In genomic region chr3:138949002-138949418, GRCh38 we compare ENCODE assay signal across 21 cellular contexts. TPM values are rescaled to one million over a fixed set of nuclear protein-coding genes. Genes with fewer than 3 reads are reported as not detected.
DNase-seq lines count a peak whose midpoint lies in the region; ATAC-seq, FAIRE-seq and TF ChIP-seq lines count a peak whose summit lies in the region.
"Had no signal": no experiment of that assay in that cellular context is flagged by ENCODE, and none has a peak within 500 bp of the region (broad histone marks: within the 10 kb centered on the region; RNA-seq: fewer than 3 reads in every experiment).

No MANE protein-coding gene starts in this region.

- TF ChIP-seq CTCF in astrocyte (IDR thresholded peaks at IDR 0.05; ENCODE audit: insufficient read depth, low read depth, low read length) (no peak), PC-3 (conservative IDR thresholded peaks at IDR 0.05; ENCODE audit: low read depth, low read length) (no peak)

- H3K27me3 ChIP-seq in astrocyte (ENCODE audit: insufficient read depth, low read length) = peaks cover 80% of the 10 kb centered on the region
- no peaks in the 10 kb centered on the region for H3K27me3 ChIP-seq in PC-3 (ENCODE audit: low read length)

- H3K27me3 Mint-ChIP-seq in activated CD8-positive, alpha-beta memory T cell treated with anti-CD3 and anti-CD28 coated beads, Interleukin-2, amount 10 ng/mL, durations not matched to agents 7 days and 5 days = peaks cover 74% of the 10 kb centered on the region
- peaks cover 62% of the 10 kb centered on the region for H3K27me3 Mint-ChIP-seq in astrocyte (ENCODE audit: low read depth, unreplicated experiment)

- BruUV-seq in PC-3 (replicated peaks; lab: Mats Ljungman, UMichigan) = no TSS peak

- CTCF ChIA-PET in activated CD8-positive, alpha-beta memory T cell treated with anti-CD3 and anti-CD28 coated beads, Interleukin-2, amount 10 ng/mL, durations not matched to agents 7 days and 5 days (lab: Charles Lee) = interaction anchor here (5.5 kb wide), 1 partner anchor 14 kb away, joined by 45 read pairs; no protein-coding TSS in a partner anchor
- CTCF ChIA-PET in PC-3 (lab: Charles Lee) = no interaction called here

- H3K9me3 ChIP-seq in astrocyte (ENCODE audit: insufficient read depth, low read depth, low read length) = no peaks in the 10 kb centered on the region
- H3K9me3 ChIP-seq in PC-3 (ENCODE audit: low read length) = no peaks in the 10 kb centered on the region
- H3K9me3 ChIP-seq: gastroesophageal sphincter, thyroid gland had no signal

- H3K9ac ChIP-seq in astrocyte (ENCODE audit: low read length) (no peak overlapping the region), PC-3 (ENCODE audit: low read length) (no peak overlapping the region)

- H3F3A ChIP-seq in PC-3 (ENCODE audit: low read length, unreplicated experiment) = no peaks in the 10 kb centered on the region

- H3K9me2 ChIP-seq in PC-3 (replicated peaks; ENCODE audit: low read length) = no peaks in the 10 kb centered on the region

- peaks cover 2% of the 10 kb centered on the region for H3K36me3 Mint-ChIP-seq in activated CD8-positive, alpha-beta memory T cell treated with anti-CD3 and anti-CD28 coated beads, Interleukin-2, amount 10 ng/mL, durations not matched to agents 7 days and 5 days
- no peaks in the 10 kb centered on the region for H3K36me3 Mint-ChIP-seq in astrocyte (ENCODE audit: low read depth, unreplicated experiment)
- H3K36me3 Mint-ChIP-seq: mesothelial cell of epicardium had no signal

- H3K4me3 Mint-ChIP-seq in activated CD8-positive, alpha-beta memory T cell treated with anti-CD3 and anti-CD28 coated beads, Interleukin-2, amount 10 ng/mL, durations not matched to agents 7 days and 5 days = no peak overlapping the region
- peak overlapping the region; percentile 75 for H3K4me3 Mint-ChIP-seq in astrocyte (ENCODE audit: unreplicated experiment)
- H3K4me3 Mint-ChIP-seq: mesothelial cell of epicardium had no signal

- FAIRE-seq in astrocyte (lab: Jason Lieb, UNC) = no peak
- FAIRE-seq: islet of Langerhans, small intestine had no signal

- no peak overlapping the region for H3K27ac ChIP-seq in astrocyte (ENCODE audit: low read depth, low read length)
- H3K27ac ChIP-seq in PC-3 (ENCODE audit: low read length) = no peak overlapping the region
- H3K27ac ChIP-seq: gastroesophageal sphincter, thyroid gland had no signal

- intact Hi-C loops in PC-3 (cut with micrococcal nuclease) = loop anchor here (10.0 kb wide), 1 partner anchor 266 kb away; no protein-coding TSS in a partner anchor

- no peaks in the 10 kb centered on the region for H3K9me3 Mint-ChIP-seq in activated CD8-positive, alpha-beta memory T cell treated with anti-CD3 and anti-CD28 coated beads, Interleukin-2, amount 10 ng/mL, durations not matched to agents 7 days and 5 days (ENCODE audit: low read depth)
- peaks cover 3% of the 10 kb centered on the region for H3K9me3 Mint-ChIP-seq in astrocyte (ENCODE audit: unreplicated experiment)
- H3K9me3 Mint-ChIP-seq: activated T-helper 2 cell treated with anti-CD3 and anti-CD28 coated beads, Interferon-gamma antibody, Interleukin-2, Interleukin-4, amounts not matched to agents 10 μg/mL and 5 μg/mL and 100 μg/mL, durations not matched to agents 14 hours and 24 hours and 36 hours; mesothelial cell of epicardium had no signal

- H4K20me1 ChIP-seq in astrocyte (ENCODE audit: insufficient read depth, low read length) = peaks cover 17% of the 10 kb centered on the region
- H4K20me1 ChIP-seq in PC-3 (ENCODE audit: low read length) = no peaks in the 10 kb centered on the region

- no peak overlapping the region for H2AFZ ChIP-seq in astrocyte (ENCODE audit: low read depth, low read length)
- no peak overlapping the region for H2AFZ ChIP-seq in PC-3 (ENCODE audit: low read length)

- H3K4me1 ChIP-seq in astrocyte (ENCODE audit: insufficient read depth, low read length) = peaks cover 25% of the 10 kb centered on the region
- H3K4me1 ChIP-seq in PC-3 (ENCODE audit: insufficient read depth, low read length) = no peaks in the 10 kb centered on the region

- H3K79me2 ChIP-seq in astrocyte (ENCODE audit: insufficient read depth, low read length) (no peaks in the 10 kb centered on the region), PC-3 (ENCODE audit: low read length) (no peaks in the 10 kb centered on the region)

- H3K27ac Mint-ChIP-seq in activated CD8-positive, alpha-beta memory T cell treated with anti-CD3 and anti-CD28 coated beads, Interleukin-2, amount 10 ng/mL, durations not matched to agents 7 days and 5 days = no peak overlapping the region
- H3K27ac Mint-ChIP-seq in astrocyte (ENCODE audit: unreplicated experiment) = no peak overlapping the region
- H3K27ac Mint-ChIP-seq: activated T-helper 2 cell treated with anti-CD3 and anti-CD28 coated beads, Interferon-gamma antibody, Interleukin-2, Interleukin-4, amounts not matched to agents 10 μg/mL and 5 μg/mL and 100 μg/mL, durations not matched to agents 14 hours and 24 hours and 36 hours; mesothelial cell of epicardium had no signal

- no peak overlapping the region for H3K4me3 ChIP-seq in astrocyte (ENCODE audit: insufficient read depth, low read depth, low read length)
- no peak overlapping the region for H3K4me3 ChIP-seq in PC-3 (ENCODE audit: low read length)

- DNase-seq in activated CD8-positive, alpha-beta memory T cell treated with anti-CD3 and anti-CD28 coated beads for 24 hours = peak; percentile 52
- no peak for DNase-seq in activated CD8-positive, alpha-beta memory T cell treated with anti-CD3 and anti-CD28 coated beads, Interleukin-2, amount 10 ng/mL, durations not matched to agents 7 days and 5 days
- no peak for DNase-seq in astrocyte (ENCODE audit: low read depth)
- peak; percentile 85 for DNase-seq in islet precursor cell
- DNase-seq in renal cortical epithelial cell (ENCODE audit: low read depth) = peak; percentile 23
- no peak for DNase-seq in NK-92 treated with Interleukin-12 subunit alpha and Interleukin-12 subunit beta, amount 100 ng/mL, for 24 hours (lab: John Stamatoyannopoulos, UW)
- DNase-seq in hippocampal formation (lab: John Stamatoyannopoulos, UW) = no peak
- no peak for DNase-seq in PC-3
- DNase-seq: C1 segment of cervical spinal cord, KG1, NCI-H1092 treated with DMSO at 0.1 percent for 48 hours, NCI-H82, small intestine, thyroid gland had no signal

- H3K4me2 ChIP-seq in astrocyte (ENCODE audit: low read length) (peak overlapping the region; percentile 84), PC-3 (ENCODE audit: low read length) (no peak overlapping the region)

- POLR2A ChIA-PET in PC-3 (lab: Charles Lee; ENCODE audit: unreplicated experiment) = no interaction called here

- H3K36me3 ChIP-seq in astrocyte (ENCODE audit: insufficient read depth, low read length) = no peaks in the 10 kb centered on the region
- no peaks in the 10 kb centered on the region for H3K36me3 ChIP-seq in PC-3 (ENCODE audit: low read depth, low read length)
- H3K36me3 ChIP-seq: gastroesophageal sphincter, thyroid gland had no signal

- no peak for ATAC-seq in activated CD8-positive, alpha-beta memory T cell treated with anti-CD3 and anti-CD28 coated beads, Interleukin-2, amount 10 ng/mL, durations not matched to agents 7 days and 5 days
- no peak for ATAC-seq in PC-3
- ATAC-seq: gastroesophageal sphincter had no signal

- H3K4me1 Mint-ChIP-seq in activated CD8-positive, alpha-beta memory T cell treated with anti-CD3 and anti-CD28 coated beads, Interleukin-2, amount 10 ng/mL, durations not matched to agents 7 days and 5 days = peaks cover 25% of the 10 kb centered on the region
- H3K4me1 Mint-ChIP-seq in astrocyte (ENCODE audit: low read depth, unreplicated experiment) = peaks cover 16% of the 10 kb centered on the region

RNA-seq across cellular contexts. Expression of gene FOXL2NB, which starts 2.0 kb away (rescaled TPM):
- total RNA-seq in activated CD8-positive, alpha-beta memory T cell treated with anti-CD3 and anti-CD28 coated beads, Interleukin-2, amount 10 ng/mL, durations not matched to agents 7 days and 5 days = not detected
- total RNA-seq in astrocyte (3.9 and 5.2 TPM in 2 replicates), renal cortical epithelial cell (0.87 and 2.9 TPM in 2 replicates), PC-3 (2014; rRNA removed) (0.17 TPM in 1 of 2 replicates, not detected in the other)
- total RNA-seq: activated T-helper 2 cell treated with anti-CD3 and anti-CD28 coated beads, Interferon-gamma antibody, Interleukin-2, Interleukin-4, amounts not matched to agents 10 μg/mL and 5 μg/mL and 100 μg/mL, durations not matched to agents 14 hours and 24 hours and 36 hours; mesothelial cell of epicardium; thyroid gland had no signal

RNA-seq across cellular contexts. Expression of gene FOXL2, which starts 2.1 kb away (rescaled TPM):
- under 1 TPM in 1 of 2 experiments, not detected in 1; 0.14 TPM for total RNA-seq in activated CD8-positive, alpha-beta memory T cell treated with anti-CD3 and anti-CD28 coated beads, Interleukin-2, amount 10 ng/mL, durations not matched to agents 7 days and 5 days
- total RNA-seq in astrocyte = 3.7 and 4.5 TPM in 2 replicates
- total RNA-seq in renal cortical epithelial cell = 0.35 and 1.8 TPM in 2 replicates
- not detected in 2 replicates for total RNA-seq in PC-3 (2014; rRNA removed)
- total RNA-seq: activated T-helper 2 cell treated with anti-CD3 and anti-CD28 coated beads, Interferon-gamma antibody, Interleukin-2, Interleukin-4, amounts not matched to agents 10 μg/mL and 5 μg/mL and 100 μg/mL, durations not matched to agents 14 hours and 24 hours and 36 hours; gastroesophageal sphincter; mesothelial cell of epicardium; thyroid gland had no signal

RNA-seq across cellular contexts. Expression of gene PRR23A, which starts 57.1 kb away (rescaled TPM):
- total RNA-seq in activated CD8-positive, alpha-beta memory T cell treated with anti-CD3 and anti-CD28 coated beads, Interleukin-2, amount 10 ng/mL, durations not matched to agents 7 days and 5 days = not detected
- not detected in 2 replicates for total RNA-seq in astrocyte
- not detected in 2 replicates for total RNA-seq in renal cortical epithelial cell
- total RNA-seq in PC-3 (2014; rRNA removed) = not detected in 2 replicates
- total RNA-seq: A172; activated T-helper 2 cell treated with anti-CD3 and anti-CD28 coated beads, Interferon-gamma antibody, Interleukin-2, Interleukin-4, amounts not matched to agents 10 μg/mL and 5 μg/mL and 100 μg/mL, durations not matched to agents 14 hours and 24 hours and 36 hours; cerebellum; gastroesophageal sphincter; mesothelial cell of epicardium; osteoblast; thyroid gland had no signal

Comparison
In these comparisons a context has a peak if more than half of its experiments do, and no peak if none do; other contexts are left out.
1. DNase-seq: peak in activated CD8-positive, alpha-beta memory T cell treated with anti-CD3 and anti-CD28 coated beads for 24 hours (single experiment), islet precursor cell (single experiment) and renal cortical epithelial cell (single experiment); none in activated CD8-positive, alpha-beta memory T cell treated with anti-CD3 and anti-CD28 coated beads, Interleukin-2, amount 10 ng/mL, durations not matched to agents 7 days and 5 days (single experiment), astrocyte (single experiment), NK-92 treated with Interleukin-12 subunit alpha and Interleukin-12 subunit beta, amount 100 ng/mL, for 24 hours (single experiment), hippocampal formation (0 of 2) and PC-3 (single experiment).